Comparison of ENCODE assay signal across 25 cellular contexts in genomic region chr12:130478786-130479185, GRCh38.
"Had no signal": no experiment of that assay in that cellular context is flagged by ENCODE, and none has a peak within 500 bp of the region (broad histone marks: within the 10 kb centered on the region; RNA-seq: fewer than 3 reads in every experiment).

No MANE protein-coding gene starts in this region.

- H3K36me3 Mint-ChIP-seq: immature natural killer cell; memory B cell; naive B cell; natural killer cell treated with Interleukin-12 subunit alpha and Interleukin-12 subunit beta and Interleukin-15 and Interleukin-18, amount 100 ng/mL, for 72 hours had no signal

- DNase-seq: dermis blood vessel endothelial cell; effector memory CD8-positive, alpha-beta T cell; erythroblast; esophagus squamous epithelium; foreskin melanocyte; hypothalamus; immature natural killer cell; islet precursor cell; naive B cell; spleen; stimulated activated CD4-positive, alpha-beta T cell treated with anti-CD3 and anti-CD28 coated beads, Interleukin-4, amount 100 ng/mL, for 4 hours; stimulated activated naive CD4-positive, alpha-beta T cell; stimulated activated naive CD8-positive, alpha-beta T cell treated with anti-CD3 and anti-CD28 coated beads, Interleukin-15, amount 100 ng/mL, for 72 hours; transverse colon had no signal

- H3K9me3 Mint-ChIP-seq: effector memory CD8-positive, alpha-beta T cell; immature natural killer cell; memory B cell; natural killer cell treated with Interleukin-12 subunit alpha and Interleukin-12 subunit beta and Interleukin-15 and Interleukin-18, amount 100 ng/mL, for 72 hours; neural crest cell; stimulated activated naive CD8-positive, alpha-beta T cell treated with anti-CD3 and anti-CD28 coated beads, Interleukin-15, amount 100 ng/mL, for 72 hours had no signal

- H3K27me3 ChIP-seq: vagina had no signal

- H3K9me3 ChIP-seq: esophagus squamous epithelium, prostate gland, spleen, suprapubic skin, transverse colon, vagina had no signal

- H3K4me3 ChIP-seq: coronary artery, esophagus squamous epithelium, lung, prostate gland, skin epidermis, suprapubic skin, transverse colon, vagina had no signal

- FAIRE-seq: endometrium had no signal

- H3K27ac Mint-ChIP-seq: effector memory CD8-positive, alpha-beta T cell; immature natural killer cell; memory B cell; naive B cell; natural killer cell treated with Interleukin-12 subunit alpha and Interleukin-12 subunit beta and Interleukin-15 and Interleukin-18, amount 100 ng/mL, for 72 hours; stimulated activated naive CD8-positive, alpha-beta T cell treated with anti-CD3 and anti-CD28 coated beads, Interleukin-15, amount 100 ng/mL, for 72 hours had no signal

- H3K4me1 Mint-ChIP-seq: immature natural killer cell; memory B cell; stimulated activated naive CD8-positive, alpha-beta T cell treated with anti-CD3 and anti-CD28 coated beads, Interleukin-15, amount 100 ng/mL, for 72 hours had no signal

- ATAC-seq: effector memory CD8-positive, alpha-beta T cell; right cardiac atrium; stimulated activated naive CD8-positive, alpha-beta T cell treated with anti-CD3 and anti-CD28 coated beads, Interleukin-15, amount 100 ng/mL, for 72 hours had no signal

- H3K4me3 Mint-ChIP-seq: effector memory CD8-positive, alpha-beta T cell; immature natural killer cell; memory B cell; natural killer cell treated with Interleukin-12 subunit alpha and Interleukin-12 subunit beta and Interleukin-15 and Interleukin-18, amount 100 ng/mL, for 72 hours; neural crest cell; stimulated activated naive CD8-positive, alpha-beta T cell treated with anti-CD3 and anti-CD28 coated beads, Interleukin-15, amount 100 ng/mL, for 72 hours had no signal

- H3K36me3 ChIP-seq: esophagus squamous epithelium, prostate gland, spleen, suprapubic skin, transverse colon, vagina had no signal

- H3K27ac ChIP-seq: coronary artery, esophagus squamous epithelium, prostate gland, skin epidermis, spleen, suprapubic skin, transverse colon, vagina had no signal

- H3K4me1 ChIP-seq: prostate gland, spleen, transverse colon, vagina had no signal
